ENCODE assay signal across 11 cellular contexts in the genomic region with DNA sequence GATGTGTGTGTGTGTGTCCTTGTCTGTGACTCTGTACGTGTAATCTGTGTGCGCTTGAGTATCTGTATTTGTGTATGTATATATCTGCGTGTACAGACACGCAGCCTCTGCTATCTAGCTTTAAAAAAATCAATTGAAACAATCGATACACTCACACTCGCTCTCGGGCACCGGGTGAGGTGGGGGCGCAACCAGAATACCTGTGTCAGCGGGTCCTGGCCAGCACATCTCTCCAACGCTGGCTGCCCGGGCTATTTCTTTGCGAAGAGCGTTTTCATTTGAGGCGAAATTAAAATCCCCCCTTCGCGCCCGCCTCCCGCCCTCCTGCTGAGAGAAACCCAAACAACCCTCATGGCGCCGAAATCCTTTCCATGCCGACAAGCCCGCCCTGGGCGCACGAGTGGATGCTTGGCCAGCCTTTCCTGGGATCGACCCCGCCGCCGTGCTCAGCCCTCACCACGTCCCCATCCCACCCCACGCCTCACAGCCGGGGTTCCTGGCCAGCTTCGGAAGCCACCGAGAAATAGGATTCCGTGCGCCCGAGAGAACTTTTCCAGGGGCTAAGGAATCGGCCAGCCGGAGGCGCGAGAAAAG. TPM values are rescaled to one million over a fixed set of nuclear protein-coding genes. Genes with fewer than 3 reads are reported as not detected.
DNase-seq lines count a peak whose midpoint lies in the region; ATAC-seq and TF ChIP-seq lines count a peak whose summit lies in the region.
"Had no signal": no experiment of that assay in that cellular context is flagged by ENCODE, and none has a peak within 500 bp of the region (broad histone marks: within the 10 kb centered on the region; RNA-seq: fewer than 3 reads in every experiment).

No MANE protein-coding gene starts in this region.

- no peaks in the 10 kb centered on the region for H3K36me3 ChIP-seq in trophoblast cell (ENCODE audit: control insufficient read depth in 1 of 2, insufficient read depth in 2 of 2, low read length in 2 of 2)

- no CpG with 5 or more reads among the region's 41 CpGs for WGBS in trophoblast cell (ENCODE audit: extremely low coverage, insufficient coverage, insufficient read length)

- no peak overlapping the region for H3K27ac Mint-ChIP-seq in chondrocyte (ENCODE audit: unreplicated experiment)
- H3K27ac Mint-ChIP-seq: dendritic cell treated with granulocyte-macrophage colony-stimulating factor and Interleukin-4, amounts not matched to agents 40 ng/mL and 50 ng/mL, for 4 days had no signal

- H3K4me2 ChIP-seq in trophoblast cell (ENCODE audit: low read length): peak overlapping the region; percentile 72

- H2BK120ac ChIP-seq in trophoblast cell (ENCODE audit: insufficient read depth, low read length, poor library complexity): no peak overlapping the region

- H2BK12ac ChIP-seq in trophoblast cell (ENCODE audit: low read length): no peak overlapping the region

- H3K79me1 ChIP-seq in trophoblast cell (ENCODE audit: low read length): no peaks in the 10 kb centered on the region

- H3K14ac ChIP-seq in trophoblast cell (ENCODE audit: low read length): no peak overlapping the region

- no peak overlapping the region for H2AK5ac ChIP-seq in trophoblast cell (ENCODE audit: low read length)

- peaks cover 8 to 12% of the 10 kb centered on the region in 2 experiments for H3K4me1 ChIP-seq in trophoblast cell (ENCODE audit: control insufficient read depth in 1 of 2, insufficient read depth in 2 of 2, low read length in 2 of 2)

- no peak for TF ChIP-seq CTCF in chondrocyte (IDR thresholded peaks at IDR 0.05)

- peak overlapping the region; percentile 60 for H3K4me3 Mint-ChIP-seq in chondrocyte (ENCODE audit: unreplicated experiment)
- H3K4me3 Mint-ChIP-seq: dendritic cell treated with granulocyte-macrophage colony-stimulating factor and Interleukin-4, amounts not matched to agents 40 ng/mL and 50 ng/mL, for 4 days had no signal

- peaks cover 2% of the 10 kb centered on the region for H3K36me3 Mint-ChIP-seq in chondrocyte (ENCODE audit: low read depth)

- H3K23ac ChIP-seq in trophoblast cell (ENCODE audit: low read length): no peak overlapping the region

- no peak overlapping the region for H3K27ac ChIP-seq in trophoblast cell (ENCODE audit: low read depth, low read length)
- H3K27ac ChIP-seq: 22Rv1 had no signal

- no peak overlapping the region for H4K91ac ChIP-seq in trophoblast cell (ENCODE audit: low read depth, low read length)

- no peaks in the 10 kb centered on the region for H3K9me3 Mint-ChIP-seq in chondrocyte (ENCODE audit: low read depth)
- H3K9me3 Mint-ChIP-seq: dendritic cell treated with granulocyte-macrophage colony-stimulating factor and Interleukin-4, amounts not matched to agents 40 ng/mL and 50 ng/mL, for 4 days had no signal

- peaks cover 19% of the 10 kb centered on the region for H3K4me1 Mint-ChIP-seq in chondrocyte (ENCODE audit: low read depth)

- H3K4ac ChIP-seq in trophoblast cell (ENCODE audit: low read depth, low read length): no peak overlapping the region

- H2AFZ ChIP-seq in trophoblast cell (ENCODE audit: insufficient read depth, low read length, poor library complexity): no peak overlapping the region

- H3K79me2 ChIP-seq in trophoblast cell (ENCODE audit: control insufficient read depth, insufficient read depth, low read length, poor library complexity): no peaks in the 10 kb centered on the region

- ATAC-seq in HG02840 (IDR thresholded peaks at IDR 0.05; ENCODE audit: low FRiP score, unreplicated experiment): no peak

- no peak overlapping the region for H2BK5ac ChIP-seq in trophoblast cell (ENCODE audit: low read depth, low read length, poor library complexity)

- H3K9ac ChIP-seq in trophoblast cell (ENCODE audit: low read length): no peak overlapping the region

- H3K27me3 Mint-ChIP-seq in chondrocyte (ENCODE audit: low read depth): peaks cover 64% of the 10 kb centered on the region

- no peak overlapping the region for H4K8ac ChIP-seq in trophoblast cell (ENCODE audit: low read depth, low read length)

- peaks cover 3% of the 10 kb centered on the region for H3K9me3 ChIP-seq in trophoblast cell (ENCODE audit: insufficient read depth, low read depth, low read length)

- H3K27me3 ChIP-seq in trophoblast cell (ENCODE audit: insufficient read depth, low read length): peaks cover 43% of the 10 kb centered on the region

- H3K18ac ChIP-seq in trophoblast cell (ENCODE audit: low read length): no peak overlapping the region

- no peak overlapping the region for H4K12ac ChIP-seq in trophoblast cell (ENCODE audit: low read depth, low read length)

- no peak overlapping the region for H3K4me3 ChIP-seq in trophoblast cell (ENCODE audit: low read depth, low read length)

- DNase-seq in DMS 273 (lab: John Stamatoyannopoulos, UW; ENCODE audit: unreplicated experiment) (peak; percentile 76), DMS 273 treated with DMSO at 0.1 percent for 48 hours (lab: John Stamatoyannopoulos, UW) (no peak), HuH-7.5 (ENCODE audit: low spot score) (peak; percentile 31), chondrocyte (ENCODE audit: low spot score) (no peak), trophoblast cell (no peak)
- DNase-seq in stimulated activated naive CD4-positive, alpha-beta T cell (lab: John Stamatoyannopoulos, UW): no peak
- DNase-seq in activated effector memory CD4-positive, alpha-beta T cell treated with Interleukin-2 at 50 U/mL for 16 hours: no peak
- DNase-seq: NCI-H226 had no signal

RNA-seq across cellular contexts. Expression of a gene that starts 1.2 kb away (rescaled TPM):
- total RNA-seq in chondrocyte: 0.13 to 0.30 TPM (median 0.15 TPM) in 3 replicates
- 0.26 and 0.28 TPM in 2 replicates for polyA plus RNA-seq in trophoblast cell (2013)

RNA-seq across cellular contexts. Expression of a gene that starts 41.2 kb away (rescaled TPM):
- 7.6 to 10.3 TPM (median 8.7 TPM) in 3 replicates for total RNA-seq in chondrocyte
- 0.43 and 0.57 TPM in 2 replicates for polyA plus RNA-seq in trophoblast cell (2013)

RNA-seq across cellular contexts. Expression of a gene that starts 42.4 kb away (rescaled TPM):
- total RNA-seq in chondrocyte: 9.7 to 11.0 TPM (median 10.0 TPM) in 3 replicates
- polyA plus RNA-seq in trophoblast cell (2013): 14.3 and 14.4 TPM in 2 replicates

Comparison
In these comparisons a context has a peak if more than half of its experiments do, and no peak if none do; other contexts are left out.
1. DNase-seq: peak in DMS 273 (single experiment) and HuH-7.5 (single experiment); none in DMS 273 treated with DMSO at 0.1 percent for 48 hours (single experiment), chondrocyte (single experiment), trophoblast cell (0 of 2), stimulated activated naive CD4-positive, alpha-beta T cell (0 of 6) and activated effector memory CD4-positive, alpha-beta T cell treated with Interleukin-2 at 50 U/mL for 16 hours (single experiment).